In genomic region chr1:94068096-94068830, GRCh38 we compare ENCODE assay signal across 10 cellular contexts. TPM values are rescaled to one million over a fixed set of nuclear protein-coding genes. Genes with fewer than 3 reads are reported as not detected.
DNase-seq lines count a peak whose midpoint lies in the region; ATAC-seq and TF ChIP-seq lines count a peak whose summit lies in the region.
"Had no signal": no experiment of that assay in that cellular context is flagged by ENCODE, and none has a peak within 500 bp of the region (broad histone marks: within the 10 kb centered on the region; RNA-seq: fewer than 3 reads in every experiment).

No MANE protein-coding gene starts in this region.

- H3K27ac Mint-ChIP-seq in Calu3 (ENCODE audit: unreplicated experiment) (peak overlapping the region; percentile 90), progenitor cell of endocrine pancreas (peak overlapping the region; percentile 92)
- H3K27ac Mint-ChIP-seq: activated CD4-positive, alpha-beta T cell treated with anti-CD3 and anti-CD28 coated beads, Interleukin-2, amount 10 ng/mL, durations not matched to agents 24 days and 14 days had no signal

- CTCF ChIA-PET in Calu3 (lab: Charles Lee) = interaction anchor here (0.8 to 2.5 kb wide), 8 partner anchors 29 to 268 kb away, joined by 3 to 15 read pairs (median 4); no protein-coding TSS in a partner anchor

- H3K36me3 Mint-ChIP-seq in Calu3 (ENCODE audit: insufficient read depth, unreplicated experiment) = peaks cover 5% of the 10 kb centered on the region
- H3K36me3 Mint-ChIP-seq in progenitor cell of endocrine pancreas (ENCODE audit: insufficient read depth) = no peaks in the 10 kb centered on the region

- H3K4me3 Mint-ChIP-seq in Calu3 (ENCODE audit: low read depth, unreplicated experiment) (no peak overlapping the region), progenitor cell of endocrine pancreas (ENCODE audit: low read depth) (no peak overlapping the region)
- H3K4me3 Mint-ChIP-seq: activated CD4-positive, alpha-beta T cell treated with anti-CD3 and anti-CD28 coated beads, Interleukin-2, amount 10 ng/mL, durations not matched to agents 24 days and 14 days; central memory CD8-positive, alpha-beta T cell had no signal

- DNase-seq in Calu3 = peak; percentile 67
- peak; percentile 7 for DNase-seq in NCI-H69 (lab: John Stamatoyannopoulos, UW)
- no peak for DNase-seq in progenitor cell of endocrine pancreas (ENCODE audit: low spot score, unreplicated experiment)
- DNase-seq in activated gamma-delta T cell (lab: John Stamatoyannopoulos, UW) = no peak
- DNase-seq in KG1 (lab: John Stamatoyannopoulos, UW) = no peak
- DNase-seq in cortex of kidney (lab: John Stamatoyannopoulos, UW) = no peak
- DNase-seq: activated CD4-positive, alpha-beta T cell treated with anti-CD3 and anti-CD28 coated beads, Interleukin-2, amount 10 ng/mL, durations not matched to agents 24 days and 14 days had no signal

- no peak for TF ChIP-seq CTCF in Calu3 (IDR thresholded peaks at IDR 0.05; ENCODE audit: unreplicated experiment)
- no peak for TF ChIP-seq CTCF in progenitor cell of endocrine pancreas (IDR thresholded peaks at IDR 0.05; ENCODE audit: unreplicated experiment)

- H3K27me3 Mint-ChIP-seq in Calu3 (ENCODE audit: unreplicated experiment) (no peaks in the 10 kb centered on the region), progenitor cell of endocrine pancreas (no peaks in the 10 kb centered on the region)

- TSS peak; percentile 72 for BruUV-seq in Calu3 (replicated peaks; lab: Mats Ljungman, UMichigan)

- ATAC-seq in esophagus mucosa = peak; percentile 57
- ATAC-seq in HG03095 (IDR thresholded peaks at IDR 0.05; ENCODE audit: unreplicated experiment) = no peak

- peaks cover 47% of the 10 kb centered on the region for H3K4me1 Mint-ChIP-seq in Calu3 (ENCODE audit: low read depth, unreplicated experiment)
- H3K4me1 Mint-ChIP-seq in progenitor cell of endocrine pancreas (ENCODE audit: low read depth) = peaks cover 29% of the 10 kb centered on the region
- H3K4me1 Mint-ChIP-seq: central memory CD8-positive, alpha-beta T cell had no signal

- H3K9me3 Mint-ChIP-seq in Calu3 (ENCODE audit: low read depth, unreplicated experiment) (no peaks in the 10 kb centered on the region), progenitor cell of endocrine pancreas (ENCODE audit: low read depth) (no peaks in the 10 kb centered on the region)
- H3K9me3 Mint-ChIP-seq: activated CD4-positive, alpha-beta T cell treated with anti-CD3 and anti-CD28 coated beads, Interleukin-2, amount 10 ng/mL, durations not matched to agents 24 days and 14 days; central memory CD8-positive, alpha-beta T cell had no signal

- intact Hi-C loops in Calu3 (cut with micrococcal nuclease; ENCODE audit: unreplicated experiment) = loop anchor here (2.0 kb wide), 1 partner anchor 263 kb away; no protein-coding TSS in a partner anchor

RNA-seq across cellular contexts. Expression of gene ABCA4, which starts 52.7 kb away (rescaled TPM):
- total RNA-seq in Calu3 (2022) (0.31 and 0.37 TPM in 2 replicates), esophagus mucosa (0.08 TPM), progenitor cell of endocrine pancreas (0.86 and 2.0 TPM in 2 replicates)

Comparison
In these comparisons a context has a peak if more than half of its experiments do, and no peak if none do; other contexts are left out.
1. DNase-seq: peak in Calu3 (single experiment) and NCI-H69 (single experiment); none in progenitor cell of endocrine pancreas (single experiment), activated gamma-delta T cell (single experiment), KG1 (single experiment) and cortex of kidney (single experiment).